In genomic region chr13:37106642-37107041, GRCh38 we compare ENCODE assay signal across 20 cellular contexts. TPM values are rescaled to one million over a fixed set of nuclear protein-coding genes. Genes with fewer than 3 reads are reported as not detected.
"Had no signal": no experiment of that assay in that cellular context is flagged by ENCODE, and none has a peak within 500 bp of the region (broad histone marks: within the 10 kb centered on the region; RNA-seq: fewer than 3 reads in every experiment).

No MANE protein-coding gene starts in this region.

- ATAC-seq: activated T-cell treated with anti-CD3 and anti-CD28 coated beads, Interleukin-2, amount 50 U/mL, for 4 hours; left ventricle myocardium superior; stimulated activated naive CD8-positive, alpha-beta T cell treated with anti-CD3 and anti-CD28 coated beads, Interleukin-15, Interleukin-2, amounts not matched to agents 100 U/mL and 50 U/mL, for 24 hours had no signal

- H3K4me3 ChIP-seq: esophagus muscularis mucosa, prostate gland, sigmoid colon had no signal

- DNase-seq: activated CD4-positive, alpha-beta T cell treated with anti-CD3 and anti-CD28 coated beads, Interleukin-2, amount 50 U/mL, for 48 hours; activated CD4-positive, CD25-positive, alpha-beta regulatory T cell treated with anti-CD3 and anti-CD28 coated beads, Interleukin-2, amount 50 U/mL, for 72 hours; activated gamma-delta T cell treated with Interleukin-2 at 50 U/mL for 16 hours; activated naive CD8-positive, alpha-beta T cell treated with anti-CD3 and anti-CD28 coated beads for 36 hours; activated T-cell treated with anti-CD3 and anti-CD28 coated beads, Interleukin-2, amount 50 U/mL, for 4 hours; aorta; hypothalamus; islet precursor cell; left ventricle myocardium superior; nucleus accumbens; sigmoid colon; stimulated activated CD4-positive, alpha-beta T cell treated with anti-CD3 and anti-CD28 coated beads, Interleukin-2, amount 100 ng/mL, for 48 hours; stimulated activated naive CD8-positive, alpha-beta T cell treated with anti-CD3 and anti-CD28 coated beads, Interleukin-15, Interleukin-2, amounts not matched to agents 100 U/mL and 50 U/mL, for 24 hours; SW 1271; testis had no signal

- H3K9me3 Mint-ChIP-seq: activated naive CD8-positive, alpha-beta T cell treated with anti-CD3 and anti-CD28 coated beads for 36 hours; activated T-cell treated with anti-CD3 and anti-CD28 coated beads, Interleukin-2, amount 50 U/mL, for 4 hours; T-helper 2 cell treated with Interferon-gamma antibody and Interleukin-4, amounts not matched to agents 5 μg/mL and 100 μg/mL, for 36 hours had no signal

- H3K4me3 Mint-ChIP-seq: activated naive CD8-positive, alpha-beta T cell treated with anti-CD3 and anti-CD28 coated beads for 36 hours; activated T-cell treated with anti-CD3 and anti-CD28 coated beads, Interleukin-2, amount 50 U/mL, for 4 hours; T-helper 2 cell treated with Interferon-gamma antibody and Interleukin-4, amounts not matched to agents 5 μg/mL and 100 μg/mL, for 36 hours had no signal

- H3K9me3 ChIP-seq: esophagus muscularis mucosa, prostate gland, sigmoid colon, testis had no signal

- H3K4me1 Mint-ChIP-seq: activated naive CD8-positive, alpha-beta T cell treated with anti-CD3 and anti-CD28 coated beads for 36 hours had no signal

- H3K36me3 Mint-ChIP-seq: activated naive CD8-positive, alpha-beta T cell treated with anti-CD3 and anti-CD28 coated beads for 36 hours had no signal

- H3K27ac Mint-ChIP-seq: activated naive CD8-positive, alpha-beta T cell treated with anti-CD3 and anti-CD28 coated beads for 36 hours; T-helper 2 cell treated with Interferon-gamma antibody and Interleukin-4, amounts not matched to agents 5 μg/mL and 100 μg/mL, for 36 hours had no signal

- H3K27ac ChIP-seq: esophagus muscularis mucosa, prostate gland, testis had no signal

- H3K27me3 ChIP-seq: esophagus muscularis mucosa, sigmoid colon, testis had no signal

- H3K36me3 ChIP-seq: esophagus muscularis mucosa, prostate gland, sigmoid colon had no signal

- H3K4me1 ChIP-seq: prostate gland, testis had no signal

RNA-seq across cellular contexts. Expression of gene CSNK1A1L, which starts 1.2 kb away (rescaled TPM):
- total RNA-seq: activated T-cell treated with anti-CD3 and anti-CD28 coated beads, Interleukin-2, amount 50 U/mL, for 4 hours; aorta; esophagus muscularis mucosa; fibroblast of villous mesenchyme; left ventricle myocardium superior; sigmoid colon; ureter had no signal
- polyA plus RNA-seq: aorta, sigmoid colon had no signal
